In genomic region chr16:10121496-10121895, GRCh38 we compare ENCODE assay signal across 16 cellular contexts.
DNase-seq lines count a peak whose midpoint lies in the region; TF ChIP-seq lines count a peak whose summit lies in the region.
"Had no signal": no experiment of that assay in that cellular context is flagged by ENCODE, and none has a peak within 500 bp of the region (broad histone marks: within the 10 kb centered on the region; RNA-seq: fewer than 3 reads in every experiment).

No MANE protein-coding gene starts in this region.

- H3K9me3 ChIP-seq in endodermal cell (ENCODE audit: control insufficient read depth, low read length): no peaks in the 10 kb centered on the region
- H3K9me3 ChIP-seq: A549, left ventricle myocardium inferior had no signal

- peaks cover 35% of the 10 kb centered on the region for H3K27me3 ChIP-seq in endodermal cell (ENCODE audit: control insufficient read depth, insufficient read depth, low read length, poor library complexity, severe bottlenecking)

- peak overlapping the region; percentile 1 to 93 (median 85) for H3K27ac Mint-ChIP-seq in brain
- H3K27ac Mint-ChIP-seq in endodermal cell: no peak overlapping the region
- H3K27ac Mint-ChIP-seq: activated CD8-positive, alpha-beta memory T cell treated with anti-CD3 and anti-CD28 coated beads, Interleukin-2, amount 10 ng/mL, durations not matched to agents 7 days and 5 days; activated naive CD8-positive, alpha-beta T cell; dendritic cell treated with granulocyte-macrophage colony-stimulating factor and Interleukin-4, amounts not matched to agents 40 ng/mL and 50 ng/mL, for 4 days; nephron progenitor cell had no signal

- no peaks in the 10 kb centered on the region for H3K36me3 ChIP-seq in endodermal cell (ENCODE audit: control insufficient read depth, insufficient read depth, low read length)
- H3K36me3 ChIP-seq: left ventricle myocardium inferior had no signal

- H3K9me3 Mint-ChIP-seq in brain (peaks cover 0 to 6% (median 0%) of the 10 kb centered on the region in 5 experiments), endodermal cell (no peaks in the 10 kb centered on the region)
- H3K9me3 Mint-ChIP-seq: dendritic cell treated with granulocyte-macrophage colony-stimulating factor and Interleukin-4, amounts not matched to agents 40 ng/mL and 50 ng/mL, for 4 days; nephron progenitor cell had no signal

- no peak overlapping the region for H3K9ac ChIP-seq in endodermal cell (ENCODE audit: extremely low read depth, low read length, poor library complexity, severe bottlenecking)

- H3K36me3 Mint-ChIP-seq in brain: no peaks in the 10 kb centered on the region
- no peaks in the 10 kb centered on the region for H3K36me3 Mint-ChIP-seq in endodermal cell (ENCODE audit: low read depth)
- H3K36me3 Mint-ChIP-seq: activated CD8-positive, alpha-beta memory T cell treated with anti-CD3 and anti-CD28 coated beads, Interleukin-2, amount 10 ng/mL, durations not matched to agents 7 days and 5 days; activated naive CD8-positive, alpha-beta T cell had no signal

- H3K4me1 Mint-ChIP-seq in brain: peaks cover 26% of the 10 kb centered on the region
- peaks cover 14% of the 10 kb centered on the region for H3K4me1 Mint-ChIP-seq in endodermal cell
- H3K4me1 Mint-ChIP-seq: activated CD8-positive, alpha-beta memory T cell treated with anti-CD3 and anti-CD28 coated beads, Interleukin-2, amount 10 ng/mL, durations not matched to agents 7 days and 5 days had no signal

- 48 to 60% methylated on average over 1 to 2 of the region's 2 CpGs for WGBS in endodermal cell (ENCODE audit: insufficient coverage in 1 of 2, insufficient read length in 1 of 2), 2 experiments

- H3K4me3 ChIP-seq in endodermal cell (ENCODE audit: low read length): no peak overlapping the region
- H3K4me3 ChIP-seq: A549 had no signal

- no peak overlapping the region for H3K27ac ChIP-seq in endodermal cell (ENCODE audit: low read depth, low read length)
- H3K27ac ChIP-seq: A549, left ventricle myocardium inferior had no signal

- DNase-seq in ACHN (peak; percentile 73), HT1080 (ENCODE audit: low read depth) (peak; percentile 30), kidney glomerular epithelial cell (lab: John Stamatoyannopoulos, UW) (peak; percentile 82), activated gamma-delta T cell (lab: John Stamatoyannopoulos, UW) (no peak), endodermal cell (no peak)
- DNase-seq in activated effector memory CD4-positive, alpha-beta T cell treated with Interleukin-2 at 50 U/mL for 16 hours: no peak
- DNase-seq in stimulated activated CD4-positive, alpha-beta T cell treated with anti-CD3 and anti-CD28 coated beads, Interleukin-4, amount 100 ng/mL, for 24 hours: no peak
- DNase-seq: activated CD8-positive, alpha-beta memory T cell treated with anti-CD3 and anti-CD28 coated beads, Interleukin-2, amount 10 ng/mL, durations not matched to agents 7 days and 5 days; left ventricle myocardium inferior; NCI-H1092; nephron progenitor cell; stimulated activated CD4-positive, alpha-beta T cell treated with anti-CD3 and anti-CD28 coated beads, Interleukin-12 subunit alpha, Interleukin-12 subunit beta, amount 100 ng/mL, for 4 hours had no signal

- H3K27me3 Mint-ChIP-seq in brain (peaks cover 9% of the 10 kb centered on the region), endodermal cell (ENCODE audit: insufficient read depth) (peaks cover 50% of the 10 kb centered on the region)
- H3K27me3 Mint-ChIP-seq: activated CD8-positive, alpha-beta memory T cell treated with anti-CD3 and anti-CD28 coated beads, Interleukin-2, amount 10 ng/mL, durations not matched to agents 7 days and 5 days had no signal

- TF ChIP-seq CTCF in brain (conservative IDR thresholded peaks at IDR 0.05) (no peak), endodermal cell (conservative IDR thresholded peaks at IDR 0.05) (no peak)

- H3K4me3 Mint-ChIP-seq in brain: peak overlapping the region in 3 of 5 experiments; percentile 17 to 44 (median 23)
- H3K4me3 Mint-ChIP-seq in endodermal cell: no peak overlapping the region
- H3K4me3 Mint-ChIP-seq: activated CD8-positive, alpha-beta memory T cell treated with anti-CD3 and anti-CD28 coated beads, Interleukin-2, amount 10 ng/mL, durations not matched to agents 7 days and 5 days; activated naive CD8-positive, alpha-beta T cell; dendritic cell treated with granulocyte-macrophage colony-stimulating factor and Interleukin-4, amounts not matched to agents 40 ng/mL and 50 ng/mL, for 4 days; nephron progenitor cell had no signal

- no peaks in the 10 kb centered on the region for H3K4me1 ChIP-seq in endodermal cell (ENCODE audit: control insufficient read depth, insufficient read depth, low read length)
- H3K4me1 ChIP-seq: A549 had no signal

- in situ Hi-C loops in ACHN (cut with HindIII; ENCODE audit: low pct_ligation_motif_present, low pct_unique_long_range_greater_than_20kb, low sequenced_read_pairs): no loop called here

Comparison
In these comparisons a context has a peak if more than half of its experiments do, and no peak if none do; other contexts are left out.
1. DNase-seq: peak in ACHN (single experiment), HT1080 (single experiment) and kidney glomerular epithelial cell (single experiment); none in activated effector memory CD4-positive, alpha-beta T cell treated with Interleukin-2 at 50 U/mL for 16 hours (single experiment), activated gamma-delta T cell (single experiment), endodermal cell (single experiment) and stimulated activated CD4-positive, alpha-beta T cell treated with anti-CD3 and anti-CD28 coated beads, Interleukin-4, amount 100 ng/mL, for 24 hours (single experiment).